ENCODE assay signal across 1 cellular context in the genomic region with DNA sequence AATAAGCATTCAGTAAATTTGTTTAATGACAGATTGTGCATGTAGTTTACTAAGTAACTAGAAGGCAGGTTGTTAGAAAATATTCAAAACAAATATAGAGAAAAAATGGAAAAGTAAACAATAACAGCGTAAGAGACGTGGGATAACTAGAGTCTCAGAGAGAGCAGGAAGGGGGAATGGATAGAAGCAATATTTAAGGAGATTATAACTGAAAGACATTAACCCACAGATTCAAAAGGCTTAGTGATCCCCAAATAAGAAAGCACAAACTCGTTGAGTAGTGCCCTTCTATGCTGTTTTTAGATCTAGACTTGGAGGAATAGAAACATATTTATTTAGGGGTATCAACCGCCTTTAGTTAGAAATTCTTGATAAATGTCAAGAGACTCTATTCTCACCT.
"Had no signal": no experiment of that assay in that cellular context is flagged by ENCODE, and none has a peak within 500 bp of the region (broad histone marks: within the 10 kb centered on the region; RNA-seq: fewer than 3 reads in every experiment).

No MANE protein-coding gene starts in this region.

- ATAC-seq: GM12878 had no signal

- H3K4me3 ChIP-seq: GM12878 had no signal
